ENCODE assay signal across 9 cellular contexts in the genomic region with DNA sequence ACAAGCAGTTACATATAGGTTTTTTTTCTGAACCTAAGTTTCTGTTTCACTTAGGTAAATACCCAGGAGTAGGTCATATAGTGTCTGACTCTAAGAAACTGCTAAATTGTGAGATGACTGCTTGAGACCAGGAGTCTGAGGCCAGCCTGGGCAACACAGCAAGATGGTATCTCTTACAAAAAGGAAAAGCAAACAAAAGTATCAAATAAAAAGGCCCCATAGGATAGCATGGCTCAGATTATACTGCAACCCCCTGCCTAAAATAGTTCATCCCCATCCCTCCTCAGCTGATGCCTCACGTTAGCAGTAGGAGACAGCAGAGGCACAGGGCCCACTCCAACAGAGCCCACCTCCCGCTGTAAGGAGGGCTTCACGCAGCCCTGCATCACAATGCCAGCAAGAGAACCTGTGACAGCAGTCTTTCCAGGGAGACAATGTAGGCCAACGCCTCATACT.
DNase-seq lines count a peak whose midpoint lies in the region; ATAC-seq lines count a peak whose summit lies in the region.
"Had no signal": no experiment of that assay in that cellular context is flagged by ENCODE, and none has a peak within 500 bp of the region (broad histone marks: within the 10 kb centered on the region; RNA-seq: fewer than 3 reads in every experiment).

No MANE protein-coding gene starts in this region.

- POLR2A ChIA-PET in T-cell (lab: Charles Lee) = interaction anchor here in 1 of 2 donors (0.7 kb wide), 1 partner anchor 23 kb away, joined by 3 read pairs; no protein-coding TSS in a partner anchor

- H3K36me3 Mint-ChIP-seq in activated naive CD4-positive, alpha-beta T cell treated with anti-CD3 and anti-CD28 coated beads for 36 hours (ENCODE audit: low read depth) = peaks cover 5% of the 10 kb centered on the region
- H3K36me3 Mint-ChIP-seq in T-cell = peaks cover 3% of the 10 kb centered on the region

- ATAC-seq in HG02798 (IDR thresholded peaks at IDR 0.05; ENCODE audit: poor library complexity, unreplicated experiment) (peak; percentile 92), T-cell (replicated peaks in 1 of 4) (peak in 2 of 4 experiments; percentile 37 to 68)
- peak; percentile 89 for ATAC-seq in stimulated activated naive CD8-positive, alpha-beta T cell treated with anti-CD3 and anti-CD28 coated beads, Interleukin-15, Interleukin-2, amounts not matched to agents 100 U/mL and 50 U/mL, for 24 hours
- ATAC-seq: left ventricle myocardium superior had no signal

- peaks cover 51% of the 10 kb centered on the region for H3K4me1 Mint-ChIP-seq in activated naive CD4-positive, alpha-beta T cell treated with anti-CD3 and anti-CD28 coated beads for 36 hours (ENCODE audit: low read depth)
- peaks cover 56 to 58% (median 56%) of the 10 kb centered on the region in 3 donors for H3K4me1 Mint-ChIP-seq in T-cell

- intact Hi-C loops in activated naive CD4-positive, alpha-beta T cell treated with anti-CD3 and anti-CD28 coated beads for 36 hours (cut with micrococcal nuclease) = loop anchor here (1.0 to 2.0 kb wide), 9 partner anchors 8 to 354 kb away; no protein-coding TSS in a partner anchor

- H3K9me3 Mint-ChIP-seq in activated naive CD4-positive, alpha-beta T cell treated with anti-CD3 and anti-CD28 coated beads for 36 hours = no peaks in the 10 kb centered on the region
- no peaks in the 10 kb centered on the region for H3K9me3 Mint-ChIP-seq in T-cell

- CTCF ChIA-PET in activated naive CD4-positive, alpha-beta T cell treated with anti-CD3 and anti-CD28 coated beads for 36 hours (lab: Charles Lee) = interaction anchor here (1.4 kb wide), 1 partner anchor 9 kb away, joined by 6 read pairs; no protein-coding TSS in a partner anchor
- CTCF ChIA-PET in T-cell (lab: Charles Lee) = no interaction called here

- H3K27me3 Mint-ChIP-seq in activated naive CD4-positive, alpha-beta T cell treated with anti-CD3 and anti-CD28 coated beads for 36 hours (ENCODE audit: low read depth) = no peaks in the 10 kb centered on the region
- no peaks in the 10 kb centered on the region for H3K27me3 Mint-ChIP-seq in T-cell

- H3K27ac Mint-ChIP-seq in activated naive CD4-positive, alpha-beta T cell treated with anti-CD3 and anti-CD28 coated beads for 36 hours = peak overlapping the region; percentile 44
- H3K27ac Mint-ChIP-seq in T-cell = peak overlapping the region; percentile 77 to 86

- H3K4me3 Mint-ChIP-seq in activated naive CD4-positive, alpha-beta T cell treated with anti-CD3 and anti-CD28 coated beads for 36 hours = peak overlapping the region; percentile 33
- H3K4me3 Mint-ChIP-seq in T-cell = peak overlapping the region in 2 of 3 donors; percentile 16 to 18

- peak; percentile 55 for DNase-seq in activated naive CD4-positive, alpha-beta T cell treated with anti-CD3 and anti-CD28 coated beads for 36 hours
- DNase-seq in activated naive CD4-positive, alpha-beta T cell (lab: John Stamatoyannopoulos, UW) = no peak
- DNase-seq in T-cell (no peak), activated gamma-delta T cell treated with Interleukin-2 at 50 U/mL for 16 hours (no peak), KG1 (lab: John Stamatoyannopoulos, UW) (no peak)
- DNase-seq in stimulated activated naive CD8-positive, alpha-beta T cell treated with anti-CD3 and anti-CD28 coated beads, Interleukin-15, Interleukin-2, amounts not matched to agents 100 U/mL and 50 U/mL, for 24 hours = no peak
- no peak for DNase-seq in activated CD4-positive, CD25-positive, alpha-beta regulatory T cell (lab: John Stamatoyannopoulos, UW)
- DNase-seq: left ventricle myocardium superior had no signal
